In genomic region chr3:157335677-157336076, GRCh38 we compare ENCODE assay signal across 12 cellular contexts.
DNase-seq lines count a peak whose midpoint lies in the region; ATAC-seq and TF ChIP-seq lines count a peak whose summit lies in the region.
"Had no signal": no experiment of that assay in that cellular context is flagged by ENCODE, and none has a peak within 500 bp of the region (broad histone marks: within the 10 kb centered on the region; RNA-seq: fewer than 3 reads in every experiment).

No MANE protein-coding gene starts in this region.

- WGBS in HUES64, result 23% methylated on average over 4 of the region's 5 CpGs

- peak overlapping the region; percentile 68 for H3K27ac ChIP-seq in HUES64 (ENCODE audit: low read depth, low read length)
- H3K27ac ChIP-seq: ovary had no signal

- peak overlapping the region; percentile 5 to 57 (median 16) for H3K4me3 Mint-ChIP-seq in brain
- H3K4me3 Mint-ChIP-seq: activated CD8-positive, alpha-beta T cell treated with anti-CD3 and anti-CD28 coated beads, Interleukin-2, amount 10 ng/mL, durations not matched to agents 7 days and 5 days; CD4-positive, alpha-beta memory T cell; stimulated activated naive CD8-positive, alpha-beta T cell treated with anti-CD3 and anti-CD28 coated beads, Interleukin-15, amount 100 ng/mL, for 72 hours had no signal

- H3K9me3 Mint-ChIP-seq in brain, result peaks cover 0 to 9% (median 2%) of the 10 kb centered on the region in 5 experiments

- peak overlapping the region; percentile 74 to 97 (median 92) for H3K27ac Mint-ChIP-seq in brain
- H3K27ac Mint-ChIP-seq: activated CD8-positive, alpha-beta T cell treated with anti-CD3 and anti-CD28 coated beads, Interleukin-2, amount 10 ng/mL, durations not matched to agents 7 days and 5 days; CD4-positive, alpha-beta memory T cell; stimulated activated naive CD8-positive, alpha-beta T cell treated with anti-CD3 and anti-CD28 coated beads, Interleukin-15, amount 100 ng/mL, for 72 hours had no signal

- TF ChIP-seq CTCF in brain (conservative IDR thresholded peaks at IDR 0.05), result no peak
- TF ChIP-seq CTCF in kidney epithelial cell (IDR thresholded peaks at IDR 0.05; ENCODE audit: insufficient read depth, low read length, poor library complexity, severe bottlenecking), result no peak

- peaks cover 32% of the 10 kb centered on the region for H3K4me1 Mint-ChIP-seq in brain
- H3K4me1 Mint-ChIP-seq: CD4-positive, alpha-beta memory T cell; stimulated activated naive CD8-positive, alpha-beta T cell treated with anti-CD3 and anti-CD28 coated beads, Interleukin-15, amount 100 ng/mL, for 72 hours had no signal

- peaks cover 22% of the 10 kb centered on the region for H3K4me1 ChIP-seq in HUES64 (ENCODE audit: insufficient read depth, low read length)

- H3K4me3 ChIP-seq in HUES64 (ENCODE audit: low read length) (no peak overlapping the region), kidney epithelial cell (ENCODE audit: low read depth, low read length) (no peak overlapping the region)
- H3K4me3 ChIP-seq: ovary had no signal

- peaks cover 8% of the 10 kb centered on the region for H3K36me3 Mint-ChIP-seq in brain
- H3K36me3 Mint-ChIP-seq: CD4-positive, alpha-beta memory T cell had no signal

- H3K9ac ChIP-seq in HUES64 (ENCODE audit: low read depth, low read length), result peak overlapping the region; percentile 37; the same call in 1 of the 2 replicates

- H3K27me3 ChIP-seq in HUES64 (ENCODE audit: insufficient read depth, low read length), result no peaks in the 10 kb centered on the region
- no peaks in the 10 kb centered on the region for H3K27me3 ChIP-seq in kidney epithelial cell (ENCODE audit: control insufficient read depth, insufficient read depth, low read length)
- H3K27me3 ChIP-seq: ovary had no signal

- H3K36me3 ChIP-seq in HUES64 (ENCODE audit: insufficient read depth, low read length), result no peaks in the 10 kb centered on the region; the same call in 1 of the 2 replicates
- H3K36me3 ChIP-seq in kidney epithelial cell (ENCODE audit: control insufficient read depth, insufficient read depth, low read length), result no peaks in the 10 kb centered on the region
- H3K36me3 ChIP-seq: ovary had no signal

- H3K9me3 ChIP-seq in HUES64 (ENCODE audit: insufficient read depth, low read depth, low read length), result peaks cover 16% of the 10 kb centered on the region
- H3K9me3 ChIP-seq: ovary had no signal

- peak; percentile 38 for DNase-seq in AG08396 (ENCODE audit: low spot score)
- peak; percentile 75 for DNase-seq in kidney epithelial cell (ENCODE audit: low read depth)
- DNase-seq in RPMI8226, result no peak
- no peak for DNase-seq in SKM-1 treated with dmso at 0.1 percent for 144 hours (lab: John Stamatoyannopoulos, UW; ENCODE audit: unreplicated experiment)
- DNase-seq in activated CD4-positive, alpha-beta T cell treated with anti-CD3 and anti-CD28 coated beads, Interleukin-2, amount 50 U/mL, for 48 hours, result no peak
- DNase-seq: activated CD8-positive, alpha-beta T cell treated with anti-CD3 and anti-CD28 coated beads, Interleukin-2, amount 10 ng/mL, durations not matched to agents 7 days and 5 days; CD4-positive, alpha-beta memory T cell; ovary; stimulated activated naive CD8-positive, alpha-beta T cell treated with anti-CD3 and anti-CD28 coated beads, Interleukin-15, amount 100 ng/mL, for 72 hours had no signal

- ATAC-seq in GM21737 (IDR thresholded peaks at IDR 0.05; ENCODE audit: unreplicated experiment), result no peak
- ATAC-seq: activated CD8-positive, alpha-beta T cell treated with anti-CD3 and anti-CD28 coated beads, Interleukin-2, amount 10 ng/mL, durations not matched to agents 7 days and 5 days; stimulated activated naive CD8-positive, alpha-beta T cell treated with anti-CD3 and anti-CD28 coated beads, Interleukin-15, amount 100 ng/mL, for 72 hours had no signal

- H3K27me3 Mint-ChIP-seq in brain, result no peaks in the 10 kb centered on the region
- H3K27me3 Mint-ChIP-seq: CD4-positive, alpha-beta memory T cell; stimulated activated naive CD8-positive, alpha-beta T cell treated with anti-CD3 and anti-CD28 coated beads, Interleukin-15, amount 100 ng/mL, for 72 hours had no signal

Comparison
In these comparisons a context has a peak if more than half of its experiments do, and no peak if none do; other contexts are left out.
1. DNase-seq: peak in AG08396 (single experiment) and kidney epithelial cell (single experiment); none in RPMI8226 (single experiment), SKM-1 treated with dmso at 0.1 percent for 144 hours (single experiment) and activated CD4-positive, alpha-beta T cell treated with anti-CD3 and anti-CD28 coated beads, Interleukin-2, amount 50 U/mL, for 48 hours (0 of 2).